18 cellular contexts compared by ENCODE assay signal in the genomic region with DNA sequence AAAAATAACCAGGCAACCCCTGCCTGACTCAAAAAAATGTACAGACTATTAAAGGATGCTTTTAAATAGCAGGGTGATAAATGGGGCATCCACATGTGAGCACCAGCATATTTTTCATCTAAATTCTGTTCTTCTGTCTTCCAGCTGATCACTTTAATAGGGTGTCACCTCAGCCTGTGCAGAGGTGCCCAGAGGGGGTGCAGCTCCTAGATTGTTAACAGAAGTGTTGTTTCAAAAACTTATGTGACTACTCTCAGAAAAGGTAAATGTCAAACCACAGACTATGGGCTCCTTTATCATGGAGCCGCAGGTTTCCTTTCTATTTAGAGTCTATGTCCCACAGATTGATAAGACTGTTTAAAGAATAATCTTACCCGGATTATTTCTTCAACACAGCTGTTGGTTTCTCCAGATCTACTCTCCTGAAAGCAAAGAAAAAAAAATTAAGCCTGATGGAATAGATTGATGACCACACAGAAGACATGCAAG.
"Had no signal": no experiment of that assay in that cellular context is flagged by ENCODE, and none has a peak within 500 bp of the region (broad histone marks: within the 10 kb centered on the region; RNA-seq: fewer than 3 reads in every experiment).

No MANE protein-coding gene starts in this region.

- ATAC-seq: activated CD4-positive, alpha-beta T cell treated with anti-CD3 and anti-CD28 coated beads for 36 hours; activated CD8-positive, alpha-beta memory T cell treated with anti-CD3 and anti-CD28 coated beads, Interleukin-2, amount 10 ng/mL, durations not matched to agents 7 days and 5 days; left cardiac atrium; naive thymus-derived CD8-positive, alpha-beta T cell; stimulated activated naive CD8-positive, alpha-beta T cell treated with anti-CD3 and anti-CD28 coated beads, Interleukin-15, Interleukin-2, amounts not matched to agents 100 U/mL and 50 U/mL, for 24 hours had no signal

- H3K36me3 Mint-ChIP-seq: activated CD8-positive, alpha-beta memory T cell treated with anti-CD3 and anti-CD28 coated beads, Interleukin-2, amount 10 ng/mL, durations not matched to agents 7 days and 5 days; activated naive CD4-positive, alpha-beta T cell treated with anti-CD3 and anti-CD28 coated beads, Interleukin-2, amount 10 ng/mL, durations not matched to agents 7 days and 5 days; naive thymus-derived CD8-positive, alpha-beta T cell had no signal

- H3K9me3 Mint-ChIP-seq: activated naive CD4-positive, alpha-beta T cell treated with anti-CD3 and anti-CD28 coated beads, Interleukin-2, amount 10 ng/mL, durations not matched to agents 7 days and 5 days; activated T-cell treated with anti-CD3 and anti-CD28 coated beads, Interleukin-2, amount 50 U/mL, for 24 hours; naive thymus-derived CD8-positive, alpha-beta T cell had no signal

- H3K4me3 ChIP-seq: adrenal gland, tibial artery had no signal

- H3K27me3 Mint-ChIP-seq: activated CD4-positive, alpha-beta T cell treated with anti-CD3 and anti-CD28 coated beads for 36 hours; activated CD8-positive, alpha-beta memory T cell treated with anti-CD3 and anti-CD28 coated beads, Interleukin-2, amount 10 ng/mL, durations not matched to agents 7 days and 5 days; activated naive CD4-positive, alpha-beta T cell treated with anti-CD3 and anti-CD28 coated beads, Interleukin-2, amount 10 ng/mL, durations not matched to agents 7 days and 5 days; activated T-cell treated with anti-CD3 and anti-CD28 coated beads, Interleukin-2, amount 50 U/mL, for 24 hours had no signal

- H3K4me1 Mint-ChIP-seq: activated CD8-positive, alpha-beta memory T cell treated with anti-CD3 and anti-CD28 coated beads, Interleukin-2, amount 10 ng/mL, durations not matched to agents 7 days and 5 days had no signal

- H3K4me3 Mint-ChIP-seq: activated CD4-positive, alpha-beta T cell treated with anti-CD3 and anti-CD28 coated beads for 36 hours; activated CD8-positive, alpha-beta memory T cell treated with anti-CD3 and anti-CD28 coated beads, Interleukin-2, amount 10 ng/mL, durations not matched to agents 7 days and 5 days; activated naive CD4-positive, alpha-beta T cell treated with anti-CD3 and anti-CD28 coated beads, Interleukin-2, amount 10 ng/mL, durations not matched to agents 7 days and 5 days; activated T-cell treated with anti-CD3 and anti-CD28 coated beads, Interleukin-2, amount 50 U/mL, for 24 hours; naive thymus-derived CD8-positive, alpha-beta T cell had no signal

- H3K27ac Mint-ChIP-seq: activated CD4-positive, alpha-beta T cell treated with anti-CD3 and anti-CD28 coated beads for 36 hours; activated CD8-positive, alpha-beta memory T cell treated with anti-CD3 and anti-CD28 coated beads, Interleukin-2, amount 10 ng/mL, durations not matched to agents 7 days and 5 days; activated naive CD4-positive, alpha-beta T cell treated with anti-CD3 and anti-CD28 coated beads, Interleukin-2, amount 10 ng/mL, durations not matched to agents 7 days and 5 days; activated T-cell treated with anti-CD3 and anti-CD28 coated beads, Interleukin-2, amount 50 U/mL, for 24 hours; naive thymus-derived CD8-positive, alpha-beta T cell had no signal

- DNase-seq: activated CD4-positive, alpha-beta T cell treated with anti-CD3 and anti-CD28 coated beads for 36 hours; activated CD4-positive, alpha-beta T cell treated with anti-CD3 and anti-CD28 coated beads, Interleukin-2, amount 50 U/mL, for 48 hours; activated CD8-positive, alpha-beta memory T cell treated with anti-CD3 and anti-CD28 coated beads, Interleukin-2, amount 10 ng/mL, durations not matched to agents 7 days and 5 days; activated effector memory CD4-positive, alpha-beta T cell treated with Interleukin-2 at 50 U/mL for 16 hours; activated naive CD4-positive, alpha-beta T cell treated with anti-CD3 and anti-CD28 coated beads, Interleukin-2, amount 10 ng/mL, durations not matched to agents 7 days and 5 days; activated T-cell treated with anti-CD3 and anti-CD28 coated beads, Interleukin-2, amount 50 U/mL, for 24 hours; adrenal gland; cerebellar nuclear complex; effector memory CD4-positive, alpha-beta T cell; hippocampal formation; left cardiac atrium; mesenchymal stem cell; naive thymus-derived CD8-positive, alpha-beta T cell; stimulated activated CD4-positive, alpha-beta T cell treated with anti-CD3 and anti-CD28 coated beads, Interleukin-2, amount 100 ng/mL, for 24 hours; stimulated activated naive CD8-positive, alpha-beta T cell treated with anti-CD3 and anti-CD28 coated beads, Interleukin-15, Interleukin-2, amounts not matched to agents 100 U/mL and 50 U/mL, for 24 hours; substantia nigra; T1000; tibial artery had no signal
